ENCODE assay signal across 8 cellular contexts in genomic region chr12:21585485-21585884, GRCh38. TPM values are rescaled to one million over a fixed set of nuclear protein-coding genes. Genes with fewer than 3 reads are reported as not detected.
"Had no signal": no experiment of that assay in that cellular context is flagged by ENCODE, and none has a peak within 500 bp of the region (broad histone marks: within the 10 kb centered on the region; RNA-seq: fewer than 3 reads in every experiment).

No MANE protein-coding gene starts in this region.

- DNase-seq: GDM1, GF-D8 had no signal

- FAIRE-seq: G401.6, GM12891, GM12892, GM18507, GM19239 had no signal

RNA-seq across cellular contexts. Expression of gene GYS2, which starts 19.2 kb away (rescaled TPM):
- total RNA-seq: G401 had no signal
